Comparison of ENCODE assay signal across 29 cellular contexts in the genomic region with DNA sequence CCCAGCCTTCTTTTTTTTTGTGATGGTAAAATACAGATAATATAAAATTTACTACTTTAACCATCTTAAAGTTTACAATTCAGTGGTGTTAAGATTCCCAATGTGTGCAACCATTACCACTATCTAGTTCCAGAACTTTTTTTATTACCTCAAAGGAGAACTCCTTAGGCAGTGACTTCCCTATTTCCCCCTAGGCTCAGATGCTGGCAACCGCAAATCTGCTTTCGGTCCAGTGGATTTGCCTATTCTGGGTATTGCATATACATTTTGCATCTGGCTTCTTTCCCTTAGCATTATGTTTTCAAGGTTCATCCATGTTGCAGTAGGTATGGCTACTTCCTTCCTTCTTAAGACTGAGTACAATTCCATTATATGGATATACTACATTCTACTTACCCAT.
"Had no signal": no experiment of that assay in that cellular context is flagged by ENCODE, and none has a peak within 500 bp of the region (broad histone marks: within the 10 kb centered on the region; RNA-seq: fewer than 3 reads in every experiment).

No MANE protein-coding gene starts in this region.

- H3K36me3 Mint-ChIP-seq: activated CD8-positive, alpha-beta memory T cell treated with anti-CD3 and anti-CD28 coated beads, Interleukin-2, amount 10 ng/mL, durations not matched to agents 7 days and 5 days; activated naive CD8-positive, alpha-beta T cell treated with anti-CD3 and anti-CD28 coated beads, Interleukin-2, amount 10 ng/mL, durations not matched to agents 7 days and 5 days; brain; natural killer cell; stimulated activated effector memory CD8-positive, alpha-beta T cell treated with anti-CD3 and anti-CD28 coated beads, Interleukin-12 subunit alpha, Interleukin-12 subunit beta, amount 100 ng/mL, for 72 hours had no signal

- H3K27ac ChIP-seq: foreskin keratinocyte, lower lobe of right lung, prostate gland, right atrium auricular region had no signal

- H3K4me3 ChIP-seq: dorsolateral prefrontal cortex, lower lobe of right lung, prostate gland, right atrium auricular region, stomach, testis had no signal

- H3K27ac Mint-ChIP-seq: activated CD4-positive, alpha-beta memory T cell treated with anti-CD3 and anti-CD28 coated beads, Interleukin-2, amount 10 ng/mL, durations not matched to agents 7 days and 5 days; activated CD8-positive, alpha-beta memory T cell treated with anti-CD3 and anti-CD28 coated beads, Interleukin-2, amount 10 ng/mL, durations not matched to agents 7 days and 5 days; activated naive CD8-positive, alpha-beta T cell treated with anti-CD3 and anti-CD28 coated beads, Interleukin-2, amount 10 ng/mL, durations not matched to agents 7 days and 5 days; activated T-helper 17 cell treated with anti-CD3 and anti-CD28 coated beads, Interleukin-2, amount 50 U/mL, for 72 hours; natural killer cell; stimulated activated effector memory CD8-positive, alpha-beta T cell treated with anti-CD3 and anti-CD28 coated beads, Interleukin-12 subunit alpha, Interleukin-12 subunit beta, amount 100 ng/mL, for 72 hours; T-helper 2 cell treated with Interferon-gamma antibody and Interleukin-4, amounts not matched to agents 5 μg/mL and 100 μg/mL, for 36 hours had no signal

- FAIRE-seq: colon, islet of Langerhans had no signal

- H3K27me3 ChIP-seq: foreskin keratinocyte, right atrium auricular region, stomach, testis had no signal

- DNase-seq: activated CD4-positive, alpha-beta memory T cell treated with anti-CD3 and anti-CD28 coated beads, Interleukin-2, amount 10 ng/mL, durations not matched to agents 7 days and 5 days; activated CD4-positive, alpha-beta T cell treated with anti-CD3 and anti-CD28 coated beads for 48 hours; activated CD4-positive, CD25-positive, alpha-beta regulatory T cell; activated CD8-positive, alpha-beta memory T cell treated with anti-CD3 and anti-CD28 coated beads, Interleukin-2, amount 10 ng/mL, durations not matched to agents 7 days and 5 days; activated naive CD4-positive, alpha-beta T cell; activated naive CD8-positive, alpha-beta T cell treated with anti-CD3 and anti-CD28 coated beads, Interleukin-2, amount 10 ng/mL, durations not matched to agents 7 days and 5 days; activated T-cell treated with anti-CD3 and anti-CD28 coated beads, Interleukin-2, amount 50 U/mL, for 1 hour; anterior cingulate cortex; caudate nucleus; dorsolateral prefrontal cortex; foreskin keratinocyte; glutamatergic neuron; hippocampal formation; left colon; lower lobe of right lung; natural killer cell; occipital lobe; stimulated activated CD4-positive, alpha-beta T cell treated with anti-CD3 and anti-CD28 coated beads, Interleukin-15, amount 100 ng/mL, for 24 hours; stimulated activated CD4-positive, alpha-beta T cell treated with anti-CD3 and anti-CD28 coated beads, Interleukin-4, amount 100 ng/mL, for 24 hours; stomach; testis had no signal

- H3K27me3 Mint-ChIP-seq: activated CD4-positive, alpha-beta memory T cell treated with anti-CD3 and anti-CD28 coated beads, Interleukin-2, amount 10 ng/mL, durations not matched to agents 7 days and 5 days; activated CD8-positive, alpha-beta memory T cell treated with anti-CD3 and anti-CD28 coated beads, Interleukin-2, amount 10 ng/mL, durations not matched to agents 7 days and 5 days; activated T-helper 17 cell treated with anti-CD3 and anti-CD28 coated beads, Interleukin-2, amount 50 U/mL, for 72 hours had no signal

- H3K36me3 ChIP-seq: lower lobe of right lung, prostate gland, right atrium auricular region, stomach had no signal

- H3K4me1 ChIP-seq: foreskin keratinocyte had no signal

- H3K9me3 Mint-ChIP-seq: activated CD4-positive, alpha-beta memory T cell treated with anti-CD3 and anti-CD28 coated beads, Interleukin-2, amount 10 ng/mL, durations not matched to agents 7 days and 5 days; activated T-helper 17 cell treated with anti-CD3 and anti-CD28 coated beads, Interleukin-2, amount 50 U/mL, for 72 hours; brain; natural killer cell; stimulated activated effector memory CD8-positive, alpha-beta T cell treated with anti-CD3 and anti-CD28 coated beads, Interleukin-12 subunit alpha, Interleukin-12 subunit beta, amount 100 ng/mL, for 72 hours; T-helper 2 cell treated with Interferon-gamma antibody and Interleukin-4, amounts not matched to agents 5 μg/mL and 100 μg/mL, for 36 hours had no signal

- H3K4me1 Mint-ChIP-seq: activated CD4-positive, alpha-beta memory T cell treated with anti-CD3 and anti-CD28 coated beads, Interleukin-2, amount 10 ng/mL, durations not matched to agents 7 days and 5 days; natural killer cell; stimulated activated effector memory CD8-positive, alpha-beta T cell treated with anti-CD3 and anti-CD28 coated beads, Interleukin-12 subunit alpha, Interleukin-12 subunit beta, amount 100 ng/mL, for 72 hours had no signal

- H3K9me3 ChIP-seq: lower lobe of right lung, prostate gland, right atrium auricular region, stomach, testis had no signal

- H3K4me3 Mint-ChIP-seq: activated CD4-positive, alpha-beta memory T cell treated with anti-CD3 and anti-CD28 coated beads, Interleukin-2, amount 10 ng/mL, durations not matched to agents 7 days and 5 days; activated CD8-positive, alpha-beta memory T cell treated with anti-CD3 and anti-CD28 coated beads, Interleukin-2, amount 10 ng/mL, durations not matched to agents 7 days and 5 days; activated naive CD8-positive, alpha-beta T cell treated with anti-CD3 and anti-CD28 coated beads, Interleukin-2, amount 10 ng/mL, durations not matched to agents 7 days and 5 days; activated T-helper 17 cell treated with anti-CD3 and anti-CD28 coated beads, Interleukin-2, amount 50 U/mL, for 72 hours; brain; natural killer cell; stimulated activated effector memory CD8-positive, alpha-beta T cell treated with anti-CD3 and anti-CD28 coated beads, Interleukin-12 subunit alpha, Interleukin-12 subunit beta, amount 100 ng/mL, for 72 hours; T-helper 2 cell treated with Interferon-gamma antibody and Interleukin-4, amounts not matched to agents 5 μg/mL and 100 μg/mL, for 36 hours had no signal
